Comparison of ENCODE assay signal across 14 cellular contexts in the genomic region with DNA sequence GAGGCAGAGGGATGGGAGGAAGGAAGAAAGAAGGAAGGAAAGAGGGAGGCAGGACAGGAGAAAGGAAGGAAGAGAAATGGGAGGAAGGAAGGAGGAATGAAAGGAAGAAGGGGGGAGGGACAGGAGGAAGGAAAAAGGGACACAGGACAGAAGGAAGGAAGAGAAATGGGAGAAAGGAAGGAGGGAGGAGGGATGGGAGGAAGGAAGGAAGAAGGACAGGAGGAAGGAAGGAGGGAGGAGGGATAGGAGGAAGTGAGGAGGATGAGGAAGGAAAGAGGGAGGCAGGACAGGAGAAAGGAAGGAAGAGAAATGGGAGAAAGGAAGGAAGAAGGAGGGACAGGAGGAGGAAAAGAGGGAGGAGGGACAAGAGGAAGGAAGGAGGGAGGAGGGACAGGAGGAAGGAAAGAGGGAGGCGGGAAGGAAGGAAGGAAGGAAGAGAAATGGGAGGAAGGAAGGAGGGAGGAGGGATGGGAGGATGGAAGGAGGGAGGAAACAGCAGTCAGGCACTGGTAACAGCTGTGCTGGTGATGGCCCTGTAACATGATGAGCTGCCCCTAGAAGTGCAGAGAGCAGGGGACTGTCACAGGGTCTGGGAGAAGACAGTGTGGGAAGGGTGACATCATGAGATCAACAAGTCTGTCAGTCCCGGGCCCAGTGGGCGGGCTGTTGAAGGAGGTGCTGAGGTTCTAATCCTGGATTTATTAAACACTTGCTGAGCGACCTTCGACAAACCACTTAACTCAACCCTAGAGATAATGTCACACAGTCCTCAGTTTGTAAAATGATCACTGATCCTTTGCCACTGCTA. TPM values are rescaled to one million over a fixed set of nuclear protein-coding genes. Genes with fewer than 3 reads are reported as not detected.
DNase-seq lines count a peak whose midpoint lies in the region; ATAC-seq and TF ChIP-seq lines count a peak whose summit lies in the region.
"Had no signal": no experiment of that assay in that cellular context is flagged by ENCODE, and none has a peak within 500 bp of the region (broad histone marks: within the 10 kb centered on the region; RNA-seq: fewer than 3 reads in every experiment).

No MANE protein-coding gene starts in this region.

- no peak overlapping the region for H2AFZ ChIP-seq in DND-41 (ENCODE audit: low read depth, low read length)
- H2AFZ ChIP-seq: GM23338 had no signal

- H3K4me3 ChIP-seq in DND-41 (ENCODE audit: low read depth in 1 of 2, low read length in 2 of 2): no peak overlapping the region
- H3K4me3 ChIP-seq: GM23338 had no signal

- no peaks in the 10 kb centered on the region for H4K20me1 ChIP-seq in DND-41 (ENCODE audit: insufficient read depth, low read length)

- no peaks in the 10 kb centered on the region for H3K79me2 ChIP-seq in DND-41 (ENCODE audit: insufficient read depth, low read length)

- no peak overlapping the region for H3K27ac ChIP-seq in DND-41 (ENCODE audit: low read length)

- no peak overlapping the region for H3K4me2 ChIP-seq in DND-41 (ENCODE audit: insufficient read depth, low read length)
- H3K4me2 ChIP-seq: GM23338 had no signal

- no peaks in the 10 kb centered on the region for H3K9me3 ChIP-seq in DND-41 (ENCODE audit: insufficient read depth, low read length, severe bottlenecking)

- no peaks in the 10 kb centered on the region for H3K4me1 ChIP-seq in DND-41 (ENCODE audit: insufficient read depth, low read length)

- TF ChIP-seq CTCF in DND-41 (IDR thresholded peaks at IDR 0.05; ENCODE audit: borderline replicate concordance, extremely low read depth, low read length, poor library complexity, severe bottlenecking): no peak

- H3K36me3 ChIP-seq in DND-41 (ENCODE audit: insufficient read depth, low read length): no peaks in the 10 kb centered on the region

- DNase-seq in DND-41: no peak
- peak; percentile 11 for DNase-seq in NAMALWA (ENCODE audit: low spot score)
- DNase-seq in NCI-H524 treated with DMSO at 0.1 percent for 48 hours (lab: John Stamatoyannopoulos, UW): peak; percentile 91
- peak; percentile 36 for DNase-seq in left kidney (ENCODE audit: low read depth, low spot score)
- DNase-seq in SIG-M5 (lab: John Stamatoyannopoulos, UW): no peak
- no peak for DNase-seq in Right ventricle myocardium superior
- DNase-seq: C1 segment of cervical spinal cord; CD4-positive, alpha-beta T cell; DMS79; EL; H9 had no signal

- ATAC-seq in DND-41 (ENCODE audit: insufficient read depth, low read depth): peak; percentile 50; the same call in 2 of the 3 replicates
- ATAC-seq in Right ventricle myocardium superior (ENCODE audit: poor library complexity): no peak
- no peak for ATAC-seq in GM18858 (IDR thresholded peaks at IDR 0.05; ENCODE audit: unreplicated experiment)
- ATAC-seq: GM23338 had no signal

- no peaks in the 10 kb centered on the region for H3K27me3 ChIP-seq in DND-41 (ENCODE audit: insufficient read depth, low read length, poor library complexity)

- intact Hi-C loops in Right ventricle myocardium superior (cut with DNase I): no loop called here

- H3K9ac ChIP-seq in DND-41 (ENCODE audit: low read depth, low read length): no peak overlapping the region

RNA-seq across cellular contexts. Expression of gene IRX1, which starts 10.7 kb away (rescaled TPM):
- total RNA-seq in Right ventricle myocardium superior: 0.65 TPM
- total RNA-seq: B cell; CD4-positive, alpha-beta T cell had no signal

Comparison
In these comparisons a context has a peak if more than half of its experiments do, and no peak if none do; other contexts are left out.
1. DNase-seq: peak in NAMALWA (single experiment), NCI-H524 treated with DMSO at 0.1 percent for 48 hours (single experiment) and left kidney (single experiment); none in DND-41 (single experiment), SIG-M5 (single experiment) and Right ventricle myocardium superior (single experiment).